1 cellular context compared by ENCODE assay signal in genomic region chr16:86854895-86855294, GRCh38.
TF ChIP-seq lines count a peak whose summit lies in the region.

No MANE protein-coding gene starts in this region.

TF ChIP-seq in GM23338, 12 proteins besides CTCF, POLR2A, EP300 and RAD21 (continued from another document):
- TF ChIP-seq JUNB (IDR thresholded peaks at IDR 0.05; ENCODE audit: unreplicated experiment) (no peak), ZNF462 (CRISPR knock-in tag; IDR thresholded peaks at IDR 0.05) (no peak), CREB1 (CRISPR knock-in tag; IDR thresholded peaks at IDR 0.05; ENCODE audit: low read depth) (no peak), POLR2AphosphoS5 (IDR thresholded peaks at IDR 0.05; ENCODE audit: low read depth) (no peak)
TF ChIP-seq in GM23338: peak in this region for 0.
